ENCODE assay signal across 1 cellular context in the genomic region with DNA sequence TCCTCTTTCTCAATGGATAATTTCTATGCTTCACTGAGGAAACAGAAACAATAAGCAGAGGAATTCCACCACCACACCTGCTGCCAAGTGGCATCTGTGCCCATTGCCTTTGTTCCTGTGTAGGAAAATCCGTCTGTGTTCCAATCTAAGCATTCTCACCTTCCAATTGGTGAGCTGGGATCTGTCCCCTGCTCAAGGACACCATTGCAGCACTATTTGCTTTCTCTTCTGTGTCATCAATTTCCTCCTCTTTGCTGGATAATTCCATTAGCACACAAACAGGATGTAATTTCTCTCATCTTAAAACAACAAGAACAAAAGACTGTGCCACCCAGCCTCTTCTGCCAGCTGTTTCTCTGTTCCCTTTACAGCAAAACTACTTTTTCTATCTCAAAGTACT.
TF ChIP-seq lines count a peak whose summit lies in the region.

No MANE protein-coding gene starts in this region.

TF ChIP-seq in HepG2, 621 proteins besides CTCF, POLR2A, EP300 and RAD21 (continued from another document and continues in another):
- TF ChIP-seq, protein P1, sequence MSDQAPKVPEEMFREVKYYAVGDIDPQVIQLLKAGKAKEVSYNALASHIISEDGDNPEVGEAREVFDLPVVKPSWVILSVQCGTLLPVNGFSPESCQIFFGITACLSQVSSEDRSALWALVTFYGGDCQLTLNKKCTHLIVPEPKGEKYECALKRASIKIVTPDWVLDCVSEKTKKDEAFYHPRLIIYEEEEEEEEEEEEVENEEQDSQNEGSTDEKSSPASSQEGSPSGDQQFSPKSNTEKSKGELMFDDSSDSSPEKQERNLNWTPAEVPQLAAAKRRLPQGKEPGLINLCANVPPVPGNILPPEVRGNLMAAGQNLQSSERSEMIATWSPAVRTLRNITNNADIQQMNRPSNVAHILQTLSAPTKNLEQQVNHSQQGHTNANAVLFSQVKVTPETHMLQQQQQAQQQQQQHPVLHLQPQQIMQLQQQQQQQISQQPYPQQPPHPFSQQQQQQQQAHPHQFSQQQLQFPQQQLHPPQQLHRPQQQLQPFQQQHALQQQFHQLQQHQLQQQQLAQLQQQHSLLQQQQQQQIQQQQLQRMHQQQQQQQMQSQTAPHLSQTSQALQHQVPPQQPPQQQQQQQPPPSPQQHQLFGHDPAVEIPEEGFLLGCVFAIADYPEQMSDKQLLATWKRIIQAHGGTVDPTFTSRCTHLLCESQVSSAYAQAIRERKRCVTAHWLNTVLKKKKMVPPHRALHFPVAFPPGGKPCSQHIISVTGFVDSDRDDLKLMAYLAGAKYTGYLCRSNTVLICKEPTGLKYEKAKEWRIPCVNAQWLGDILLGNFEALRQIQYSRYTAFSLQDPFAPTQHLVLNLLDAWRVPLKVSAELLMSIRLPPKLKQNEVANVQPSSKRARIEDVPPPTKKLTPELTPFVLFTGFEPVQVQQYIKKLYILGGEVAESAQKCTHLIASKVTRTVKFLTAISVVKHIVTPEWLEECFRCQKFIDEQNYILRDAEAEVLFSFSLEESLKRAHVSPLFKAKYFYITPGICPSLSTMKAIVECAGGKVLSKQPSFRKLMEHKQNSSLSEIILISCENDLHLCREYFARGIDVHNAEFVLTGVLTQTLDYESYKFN (CRISPR knock-in tag; conservative IDR thresholded peaks at IDR 0.05) = peak; percentile 86
- TF ChIP-seq CREM (IDR thresholded peaks at IDR 0.05) (peak; percentile 61; the same call in 1 of the 2 replicates), CREM (CRISPR knock-in tag; IDR thresholded peaks at IDR 0.05) (no peak), ZNF326 (CRISPR knock-in tag; IDR thresholded peaks at IDR 0.05; ENCODE audit: borderline replicate concordance) (no peak), ZFP90 (CRISPR knock-in tag; IDR thresholded peaks at IDR 0.05; ENCODE audit: borderline replicate concordance) (peak; percentile 21; the same call in 1 of the 2 replicates), PPARG (CRISPR knock-in tag; conservative IDR thresholded peaks at IDR 0.05) (no peak; the same call in 1 of the 2 replicates), KLF15 (CRISPR knock-in tag; IDR thresholded peaks at IDR 0.05; ENCODE audit: borderline replicate concordance) (no peak), NCOA5 (CRISPR knock-in tag; IDR thresholded peaks at IDR 0.05) (no peak), KLF16 (CRISPR knock-in tag; IDR thresholded peaks at IDR 0.05) (no peak), HMGXB3 (CRISPR knock-in tag; IDR thresholded peaks at IDR 0.05; ENCODE audit: borderline replicate concordance) (no peak), BRCA1 (CRISPR knock-in tag; IDR thresholded peaks at IDR 0.05) (no peak), ZNF12 (CRISPR knock-in tag; IDR thresholded peaks at IDR 0.05) (no peak), ZNF44 (CRISPR knock-in tag; IDR thresholded peaks at IDR 0.05) (no peak), ZNF704 (CRISPR knock-in tag; IDR thresholded peaks at IDR 0.05; ENCODE audit: borderline replicate concordance) (no peak), ZMYM2 (CRISPR knock-in tag; IDR thresholded peaks at IDR 0.05) (no peak), ZNF709 (CRISPR knock-in tag; IDR thresholded peaks at IDR 0.05) (no peak), PCBP1 (IDR thresholded peaks at IDR 0.05; ENCODE audit: borderline replicate concordance, low read depth, low read length) (no peak), ZNF160 (CRISPR knock-in tag; IDR thresholded peaks at IDR 0.05) (no peak), XBP1 (CRISPR knock-in tag; IDR thresholded peaks at IDR 0.05) (no peak), ZNF607 (CRISPR knock-in tag; IDR thresholded peaks at IDR 0.05; ENCODE audit: borderline replicate concordance) (no peak), TBX2 (CRISPR knock-in tag; IDR thresholded peaks at IDR 0.05; ENCODE audit: borderline replicate concordance) (peak; percentile 95), ZKSCAN8 (CRISPR knock-in tag; IDR thresholded peaks at IDR 0.05; ENCODE audit: borderline replicate concordance) (peak; percentile 34; the same call in 1 of the 2 replicates), ZNF382 (CRISPR knock-in tag; IDR thresholded peaks at IDR 0.05; ENCODE audit: borderline replicate concordance) (no peak), ZNF354B (CRISPR knock-in tag; IDR thresholded peaks at IDR 0.05) (no peak), HDAC2 (CRISPR knock-in tag; IDR thresholded peaks at IDR 0.05) (peak; percentile 84), ZNF710 (CRISPR knock-in tag; IDR thresholded peaks at IDR 0.05; ENCODE audit: borderline replicate concordance) (peak; percentile 68; the same call in 1 of the 2 replicates), GTF3A (CRISPR knock-in tag; conservative IDR thresholded peaks at IDR 0.05) (no peak), YEATS2 (CRISPR knock-in tag; IDR thresholded peaks at IDR 0.05; ENCODE audit: borderline replicate concordance) (peak; percentile 19; the same call in 1 of the 2 replicates), NR2F6 (IDR thresholded peaks at IDR 0.05) (no peak), NR2F6 (CRISPR knock-in tag; IDR thresholded peaks at IDR 0.05) (peak; percentile 34; the same call in 1 of the 2 replicates), ONECUT2 (CRISPR knock-in tag; IDR thresholded peaks at IDR 0.05) (no peak)
- TF ChIP-seq, protein P2, sequence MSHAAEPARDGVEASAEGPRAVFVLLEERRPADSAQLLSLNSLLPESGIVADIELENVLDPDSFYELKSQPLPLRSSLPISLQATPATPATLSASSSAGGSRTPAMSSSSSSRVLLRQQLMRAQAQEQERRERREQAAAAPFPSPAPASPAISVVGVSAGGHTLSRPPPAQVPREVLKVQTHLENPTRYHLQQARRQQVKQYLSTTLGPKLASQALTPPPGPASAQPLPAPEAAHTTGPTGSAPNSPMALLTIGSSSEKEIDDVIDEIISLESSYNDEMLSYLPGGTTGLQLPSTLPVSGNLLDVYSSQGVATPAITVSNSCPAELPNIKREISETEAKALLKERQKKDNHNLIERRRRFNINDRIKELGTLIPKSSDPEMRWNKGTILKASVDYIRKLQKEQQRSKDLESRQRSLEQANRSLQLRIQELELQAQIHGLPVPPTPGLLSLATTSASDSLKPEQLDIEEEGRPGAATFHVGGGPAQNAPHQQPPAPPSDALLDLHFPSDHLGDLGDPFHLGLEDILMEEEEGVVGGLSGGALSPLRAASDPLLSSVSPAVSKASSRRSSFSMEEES (CRISPR knock-in tag; IDR thresholded peaks at IDR 0.05) = no peak
- TF ChIP-seq, protein P3, sequence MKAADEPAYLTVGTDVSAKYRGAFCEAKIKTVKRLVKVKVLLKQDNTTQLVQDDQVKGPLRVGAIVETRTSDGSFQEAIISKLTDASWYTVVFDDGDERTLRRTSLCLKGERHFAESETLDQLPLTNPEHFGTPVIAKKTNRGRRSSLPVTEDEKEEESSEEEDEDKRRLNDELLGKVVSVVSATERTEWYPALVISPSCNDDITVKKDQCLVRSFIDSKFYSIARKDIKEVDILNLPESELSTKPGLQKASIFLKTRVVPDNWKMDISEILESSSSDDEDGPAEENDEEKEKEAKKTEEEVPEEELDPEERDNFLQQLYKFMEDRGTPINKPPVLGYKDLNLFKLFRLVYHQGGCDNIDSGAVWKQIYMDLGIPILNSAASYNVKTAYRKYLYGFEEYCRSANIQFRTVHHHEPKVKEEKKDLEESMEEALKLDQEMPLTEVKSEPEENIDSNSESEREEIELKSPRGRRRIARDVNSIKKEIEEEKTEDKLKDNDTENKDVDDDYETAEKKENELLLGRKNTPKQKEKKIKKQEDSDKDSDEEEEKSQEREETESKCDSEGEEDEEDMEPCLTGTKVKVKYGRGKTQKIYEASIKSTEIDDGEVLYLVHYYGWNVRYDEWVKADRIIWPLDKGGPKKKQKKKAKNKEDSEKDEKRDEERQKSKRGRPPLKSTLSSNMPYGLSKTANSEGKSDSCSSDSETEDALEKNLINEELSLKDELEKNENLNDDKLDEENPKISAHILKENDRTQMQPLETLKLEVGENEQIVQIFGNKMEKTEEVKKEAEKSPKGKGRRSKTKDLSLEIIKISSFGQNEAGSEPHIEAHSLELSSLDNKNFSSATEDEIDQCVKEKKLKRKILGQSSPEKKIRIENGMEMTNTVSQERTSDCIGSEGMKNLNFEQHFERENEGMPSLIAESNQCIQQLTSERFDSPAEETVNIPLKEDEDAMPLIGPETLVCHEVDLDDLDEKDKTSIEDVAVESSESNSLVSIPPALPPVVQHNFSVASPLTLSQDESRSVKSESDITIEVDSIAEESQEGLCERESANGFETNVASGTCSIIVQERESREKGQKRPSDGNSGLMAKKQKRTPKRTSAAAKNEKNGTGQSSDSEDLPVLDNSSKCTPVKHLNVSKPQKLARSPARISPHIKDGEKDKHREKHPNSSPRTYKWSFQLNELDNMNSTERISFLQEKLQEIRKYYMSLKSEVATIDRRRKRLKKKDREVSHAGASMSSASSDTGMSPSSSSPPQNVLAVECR (CRISPR knock-in tag; IDR thresholded peaks at IDR 0.05; ENCODE audit: borderline replicate concordance) = no peak; the same call in 1 of the 2 replicates
- TF ChIP-seq, protein P4, sequence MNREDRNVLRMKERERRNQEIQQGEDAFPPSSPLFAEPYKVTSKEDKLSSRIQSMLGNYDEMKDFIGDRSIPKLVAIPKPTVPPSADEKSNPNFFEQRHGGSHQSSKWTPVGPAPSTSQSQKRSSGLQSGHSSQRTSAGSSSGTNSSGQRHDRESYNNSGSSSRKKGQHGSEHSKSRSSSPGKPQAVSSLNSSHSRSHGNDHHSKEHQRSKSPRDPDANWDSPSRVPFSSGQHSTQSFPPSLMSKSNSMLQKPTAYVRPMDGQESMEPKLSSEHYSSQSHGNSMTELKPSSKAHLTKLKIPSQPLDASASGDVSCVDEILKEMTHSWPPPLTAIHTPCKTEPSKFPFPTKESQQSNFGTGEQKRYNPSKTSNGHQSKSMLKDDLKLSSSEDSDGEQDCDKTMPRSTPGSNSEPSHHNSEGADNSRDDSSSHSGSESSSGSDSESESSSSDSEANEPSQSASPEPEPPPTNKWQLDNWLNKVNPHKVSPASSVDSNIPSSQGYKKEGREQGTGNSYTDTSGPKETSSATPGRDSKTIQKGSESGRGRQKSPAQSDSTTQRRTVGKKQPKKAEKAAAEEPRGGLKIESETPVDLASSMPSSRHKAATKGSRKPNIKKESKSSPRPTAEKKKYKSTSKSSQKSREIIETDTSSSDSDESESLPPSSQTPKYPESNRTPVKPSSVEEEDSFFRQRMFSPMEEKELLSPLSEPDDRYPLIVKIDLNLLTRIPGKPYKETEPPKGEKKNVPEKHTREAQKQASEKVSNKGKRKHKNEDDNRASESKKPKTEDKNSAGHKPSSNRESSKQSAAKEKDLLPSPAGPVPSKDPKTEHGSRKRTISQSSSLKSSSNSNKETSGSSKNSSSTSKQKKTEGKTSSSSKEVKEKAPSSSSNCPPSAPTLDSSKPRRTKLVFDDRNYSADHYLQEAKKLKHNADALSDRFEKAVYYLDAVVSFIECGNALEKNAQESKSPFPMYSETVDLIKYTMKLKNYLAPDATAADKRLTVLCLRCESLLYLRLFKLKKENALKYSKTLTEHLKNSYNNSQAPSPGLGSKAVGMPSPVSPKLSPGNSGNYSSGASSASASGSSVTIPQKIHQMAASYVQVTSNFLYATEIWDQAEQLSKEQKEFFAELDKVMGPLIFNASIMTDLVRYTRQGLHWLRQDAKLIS (CRISPR knock-in tag; IDR thresholded peaks at IDR 0.05) = no peak
- TF ChIP-seq, protein P5, sequence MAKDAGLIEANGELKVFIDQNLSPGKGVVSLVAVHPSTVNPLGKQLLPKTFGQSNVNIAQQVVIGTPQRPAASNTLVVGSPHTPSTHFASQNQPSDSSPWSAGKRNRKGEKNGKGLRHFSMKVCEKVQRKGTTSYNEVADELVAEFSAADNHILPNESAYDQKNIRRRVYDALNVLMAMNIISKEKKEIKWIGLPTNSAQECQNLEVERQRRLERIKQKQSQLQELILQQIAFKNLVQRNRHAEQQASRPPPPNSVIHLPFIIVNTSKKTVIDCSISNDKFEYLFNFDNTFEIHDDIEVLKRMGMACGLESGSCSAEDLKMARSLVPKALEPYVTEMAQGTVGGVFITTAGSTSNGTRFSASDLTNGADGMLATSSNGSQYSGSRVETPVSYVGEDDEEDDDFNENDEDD (CRISPR knock-in tag; IDR thresholded peaks at IDR 0.05; ENCODE audit: borderline replicate concordance) = no peak
